ENCODE assay signal across 1 cellular context in genomic region chr11:20112291-20113146, GRCh38.
TF ChIP-seq lines count a peak whose summit lies in the region.

No MANE protein-coding gene starts in this region.

TF ChIP-seq in WTC11, 78 proteins besides CTCF, POLR2A, EP300 and RAD21 (continued from another document):
- TF ChIP-seq FOXP4 (CRISPR knock-in tag; IDR thresholded peaks at IDR 0.05) (no peak), TEAD1 (CRISPR knock-in tag; IDR thresholded peaks at IDR 0.05) (no peak), ATF1 (CRISPR knock-in tag; IDR thresholded peaks at IDR 0.05) (no peak), CREB1 (CRISPR knock-in tag; IDR thresholded peaks at IDR 0.05) (no peak), E2F1 (CRISPR knock-in tag; IDR thresholded peaks at IDR 0.05) (no peak), NFYB (CRISPR knock-in tag; conservative IDR thresholded peaks at IDR 0.05; ENCODE audit: low read depth) (no peak), SP1 (CRISPR knock-in tag; conservative IDR thresholded peaks at IDR 0.05) (no peak)
